ENCODE assay signal across 19 cellular contexts in the genomic region with DNA sequence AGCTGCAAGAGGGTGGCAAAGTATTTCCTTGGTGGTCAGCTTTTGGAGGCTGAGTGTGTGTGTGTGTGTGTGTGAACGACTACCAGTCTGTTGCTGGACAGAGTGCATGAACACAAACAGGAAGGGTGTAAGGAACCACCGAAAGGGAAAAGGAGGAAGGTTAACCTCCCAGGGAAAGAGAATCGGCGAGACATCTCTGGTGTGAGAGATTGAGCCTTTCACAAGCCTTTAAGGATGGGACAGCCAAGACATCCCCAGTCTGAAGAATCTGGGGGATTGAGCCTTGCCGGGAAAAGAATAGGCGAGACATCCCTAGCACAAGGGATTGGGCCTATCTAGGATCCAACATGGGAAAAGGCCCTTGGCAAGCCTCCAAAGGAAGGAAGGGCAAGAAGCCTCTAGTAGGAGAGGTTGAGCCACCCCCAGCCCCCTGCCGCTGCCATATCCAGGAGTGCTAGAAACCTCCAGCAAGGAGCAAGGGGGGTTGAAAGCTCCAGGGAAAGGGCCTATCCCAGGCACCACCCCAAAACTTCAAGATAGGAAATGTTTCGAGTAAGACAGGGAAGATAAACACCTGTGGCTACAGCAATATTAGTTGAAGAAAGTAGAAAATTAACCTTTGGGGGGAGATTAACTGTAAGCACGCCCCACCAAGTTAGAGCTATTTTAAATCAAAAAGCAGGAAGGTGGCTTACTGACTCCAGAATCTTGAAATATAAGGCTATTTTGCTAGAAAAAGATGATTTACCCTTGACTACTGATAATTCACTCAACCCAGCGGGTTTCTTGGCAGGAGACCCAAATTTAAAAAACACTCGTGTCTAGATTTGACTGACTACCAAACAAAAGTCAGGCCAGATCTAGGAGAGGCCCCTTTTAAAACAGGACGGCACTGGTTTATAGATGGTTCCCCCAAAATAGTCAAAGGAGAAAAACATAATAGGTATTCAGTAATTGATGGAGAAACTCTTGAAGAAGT. TPM values are rescaled to one million over a fixed set of nuclear protein-coding genes. Genes with fewer than 3 reads are reported as not detected.
A peak's percentile ranks its signal among the peaks of the same experiment; 100 is the strongest.
DNase-seq lines count a peak whose midpoint lies in the region; ATAC-seq, FAIRE-seq and TF ChIP-seq lines count a peak whose summit lies in the region.
"Had no signal": no experiment of that assay in that cellular context is flagged by ENCODE, and none has a peak within 500 bp of the region (broad histone marks: within the 10 kb centered on the region; RNA-seq: fewer than 3 reads in every experiment).

No MANE protein-coding gene starts in this region.

- H4K20me1 ChIP-seq in K562 (replicated peaks; ENCODE audit: control insufficient read depth, insufficient read depth, low read length) = no peaks in the 10 kb centered on the region

- H3K27ac Mint-ChIP-seq in activated naive CD4-positive, alpha-beta T cell treated with anti-CD3 and anti-CD28 coated beads, Interleukin-2, amount 10 ng/mL, durations not matched to agents 7 days and 5 days = peak overlapping the region; percentile 11
- peak overlapping the region; percentile 93 for H3K27ac Mint-ChIP-seq in progenitor cell of endocrine pancreas

- H3K9me3 Mint-ChIP-seq in activated naive CD4-positive, alpha-beta T cell treated with anti-CD3 and anti-CD28 coated beads, Interleukin-2, amount 10 ng/mL, durations not matched to agents 7 days and 5 days = peaks cover 9% of the 10 kb centered on the region
- H3K9me3 Mint-ChIP-seq in progenitor cell of endocrine pancreas (ENCODE audit: low read depth) = peaks cover 17% of the 10 kb centered on the region

- H3K9me1 ChIP-seq in K562 (ENCODE audit: control insufficient read depth, insufficient read depth, low read length) = no peaks in the 10 kb centered on the region

- no peak for TF ChIP-seq EP300 in K562 (IDR thresholded peaks at IDR 0.05; ENCODE audit: low read length)

- no TSS peak for BruUV-seq in K562 (replicated peaks; lab: Mats Ljungman, UMichigan)

- no peak for TF ChIP-seq RAD21 in K562 (CRISPR knock-in tag; conservative IDR thresholded peaks at IDR 0.05 in 1 of 2, IDR thresholded peaks at IDR 0.05 in 1 of 2)

- no peak for TF ChIP-seq POLR2A in K562 (conservative IDR thresholded peaks at IDR 0.05)

- intact Hi-C loops in K562 (cut with micrococcal nuclease) = no loop called here

- H3K9me3 ChIP-seq in K562 (replicated peaks; ENCODE audit: control insufficient read depth, insufficient read depth, low read depth, low read length) = no peaks in the 10 kb centered on the region; the same call in 1 of the 2 replicates
- peaks cover 2% of the 10 kb centered on the region for H3K9me3 ChIP-seq in iPS-18c (ENCODE audit: control insufficient read depth, insufficient read depth, low read length)

- H3K4me1 Mint-ChIP-seq in activated naive CD4-positive, alpha-beta T cell treated with anti-CD3 and anti-CD28 coated beads, Interleukin-2, amount 10 ng/mL, durations not matched to agents 7 days and 5 days = no peaks in the 10 kb centered on the region
- H3K4me1 Mint-ChIP-seq in progenitor cell of endocrine pancreas (ENCODE audit: low read depth) = no peaks in the 10 kb centered on the region
- H3K4me1 Mint-ChIP-seq: CD4-positive, alpha-beta memory T cell had no signal

- H3K4me1 ChIP-seq in K562 (replicated peaks in 1 of 2; ENCODE audit: control insufficient read depth in 2 of 2, insufficient read depth in 2 of 2, low read length in 2 of 2) = peaks cover 0 to 3% of the 10 kb centered on the region in 2 experiments; a peak in 2 of 5 replicates

- no peak overlapping the region for H3K27ac ChIP-seq in K562 (ENCODE audit: extremely low read depth, low read depth, low read length)
- H3K27ac ChIP-seq: 22Rv1 had no signal

- H3K27me3 Mint-ChIP-seq in activated naive CD4-positive, alpha-beta T cell treated with anti-CD3 and anti-CD28 coated beads, Interleukin-2, amount 10 ng/mL, durations not matched to agents 7 days and 5 days = peaks cover 7% of the 10 kb centered on the region
- H3K27me3 Mint-ChIP-seq in progenitor cell of endocrine pancreas = no peaks in the 10 kb centered on the region

- no peaks in the 10 kb centered on the region for H3K36me3 ChIP-seq in K562 (ENCODE audit: control insufficient read depth, insufficient read depth, low read length)

- DNase-seq in activated naive CD4-positive, alpha-beta T cell treated with anti-CD3 and anti-CD28 coated beads, Interleukin-2, amount 10 ng/mL, durations not matched to agents 7 days and 5 days = no peak
- no peak for DNase-seq in activated naive CD4-positive, alpha-beta T cell (lab: John Stamatoyannopoulos, UW)
- DNase-seq in K562 (ENCODE audit: extremely low read depth in 1 of 4, low spot score in 3 of 4) (no peak), progenitor cell of endocrine pancreas (ENCODE audit: low spot score, unreplicated experiment) (no peak), superior temporal gyrus (ENCODE audit: extremely low spot score) (no peak)
- DNase-seq: Calu3; CD4-positive, alpha-beta memory T cell; Karpas-422; MM.1S; NCI-H1092 treated with DMSO at 0.1 percent for 48 hours; NCI-H510A treated with DMSO at 0.1 percent for 48 hours; SIG-M5 had no signal

- H3K36me3 Mint-ChIP-seq in activated naive CD4-positive, alpha-beta T cell treated with anti-CD3 and anti-CD28 coated beads, Interleukin-2, amount 10 ng/mL, durations not matched to agents 7 days and 5 days = no peaks in the 10 kb centered on the region
- peaks cover 3% of the 10 kb centered on the region for H3K36me3 Mint-ChIP-seq in progenitor cell of endocrine pancreas (ENCODE audit: insufficient read depth)
- H3K36me3 Mint-ChIP-seq: CD4-positive, alpha-beta memory T cell had no signal

- H3K4me3 ChIP-seq in K562 (no peak overlapping the region), iPS-18c (ENCODE audit: insufficient read depth, low read depth, low read length) (peak overlapping the region; percentile 1; the same call in 1 of the 2 replicates)

- in situ Hi-C loops in K562 (cut with MboI) = no loop called here

- H3K27me3 ChIP-seq in K562 (ENCODE audit: control insufficient read depth in 2 of 2, insufficient read depth in 2 of 2, low read length in 2 of 2) = no peaks in the 10 kb centered on the region

- POLR2A ChIA-PET in K562 (lab: Yijun Ruan, JAX) = interaction anchor here (0.6 to 2.1 kb wide), 5 partner anchors 9 to 101 kb away, joined by 3 to 9 read pairs (median 4); a partner anchor contains a TSS

- 43% methylated on average over 10 of the region's 12 CpGs for WGBS in K562 (ENCODE audit: insufficient coverage, low coverage, missing lambda C conversion rate)

- H2AFZ ChIP-seq in K562 (ENCODE audit: low read depth, low read length) = peak overlapping the region; percentile 62; the same call in 1 of the 2 replicates

- no peak for FAIRE-seq in K562 (lab: Jason Lieb, UNC)

- CTCF ChIA-PET in activated naive CD4-positive, alpha-beta T cell treated with anti-CD3 and anti-CD28 coated beads, Interleukin-2, amount 10 ng/mL, durations not matched to agents 7 days and 5 days (lab: Charles Lee) = interaction anchor here (0.6 kb wide), 1 partner anchor 231 kb away, joined by 3 read pairs; no protein-coding TSS in a partner anchor
- CTCF ChIA-PET in K562 (lab: Yijun Ruan, JAX; ENCODE audit: low intra/inter-chr PET ratio) = no interaction called here

- H3K4me2 ChIP-seq in K562 (ENCODE audit: insufficient read depth, low read length) = no peak overlapping the region; the same call in 1 of the 2 replicates

- TF ChIP-seq CTCF in K562 (IDR thresholded peaks at IDR 0.05 in 2 of 3, conservative IDR thresholded peaks at IDR 0.05 in 1 of 3; ENCODE audit: insufficient read depth in 2 of 3, low read depth in 1 of 3, low read length in 3 of 3) = no peak
- no peak for TF ChIP-seq CTCF in progenitor cell of endocrine pancreas (IDR thresholded peaks at IDR 0.05; ENCODE audit: unreplicated experiment)

- H3K79me2 ChIP-seq in K562 (ENCODE audit: control insufficient read depth, insufficient read depth, low read length) = no peaks in the 10 kb centered on the region

- no peak overlapping the region for H3K4me3 Mint-ChIP-seq in activated naive CD4-positive, alpha-beta T cell treated with anti-CD3 and anti-CD28 coated beads, Interleukin-2, amount 10 ng/mL, durations not matched to agents 7 days and 5 days
- peak overlapping the region; percentile 70 for H3K4me3 Mint-ChIP-seq in progenitor cell of endocrine pancreas (ENCODE audit: low read depth)
- H3K4me3 Mint-ChIP-seq: CD4-positive, alpha-beta memory T cell had no signal

- H3K9ac ChIP-seq in K562 (ENCODE audit: insufficient read depth in 1 of 2, low read depth in 2 of 2, low read length in 2 of 2) = no peak overlapping the region

- no peak; the same call in 2 of the 3 replicates for ATAC-seq in K562
- ATAC-seq in GM21717 (IDR thresholded peaks at IDR 0.05; ENCODE audit: unreplicated experiment) = no peak
- no peak for ATAC-seq in GM18502 (IDR thresholded peaks at IDR 0.05; ENCODE audit: poor library complexity, unreplicated experiment)

RNA-seq across cellular contexts. Expression of a gene that starts 3.2 kb away (rescaled TPM):
- total RNA-seq in K562 (2011; cell fraction: chromatin; rRNA removed; ENCODE audit: low replicate concordance) = not detected in 2 replicates
- not detected in 2 replicates for total RNA-seq in K562 (2011; cell fraction: nucleolus; rRNA removed)
- not detected in 2 replicates for total RNA-seq in K562 (2011; cell fraction: nucleoplasm; rRNA removed)
- total RNA-seq in K562 (2014; rRNA removed) (not detected in 2 replicates), K562 (2014; rRNA removed; fragmentation: Illumina TruSeq; extraction: Trizol) (not detected in 2 replicates), K562 (2015; rRNA removed; fragmentation: Illumina TruSeq; extraction: Trizol) (not detected in 2 replicates), K562 (2021) (not detected in 2 replicates), progenitor cell of endocrine pancreas (not detected in 2 replicates)
- polyA plus RNA-seq in K562 (2011; rRNA removed) (not detected in 2 replicates), K562 (2014; fragmentation: Illumina TruSeq; extraction: Trizol) (not detected in 2 replicates), K562 (2014; fragmentation: Nextera tagmentation; extraction: Ambion mirVana) (not detected), K562 (2014; rRNA removed) (not detected in 2 replicates)
- not detected in 2 replicates for polyA plus RNA-seq in K562 (2011; cell fraction: cytosol; rRNA removed)
- polyA plus RNA-seq in K562 (2011; cell fraction: nucleus; rRNA removed) = not detected in 2 replicates
- not detected in 2 replicates for polyA plus RNA-seq in K562 (2012)
- polyA minus RNA-seq in K562 (2011; rRNA and poly(A)+ RNA removed) = not detected in 2 replicates
- not detected in 2 replicates for polyA minus RNA-seq in K562 (2011; cell fraction: cytosol; rRNA and poly(A)+ RNA removed)
- not detected in 2 replicates for polyA minus RNA-seq in K562 (2011; cell fraction: nucleus; rRNA and poly(A)+ RNA removed)
- total RNA-seq: Calu3; CD4-positive, alpha-beta memory T cell; OCI-LY7; RPMI7951 had no signal
- polyA plus RNA-seq: BJ; CD4-positive, alpha-beta memory T cell had no signal

RNA-seq across cellular contexts. Expression of a gene that starts 31.3 kb away (rescaled TPM):
- 0.39 TPM in 1 of 2 replicates, not detected in the other for total RNA-seq in K562 (2011; cell fraction: chromatin; rRNA removed; ENCODE audit: low replicate concordance)
- total RNA-seq in K562 (2011; cell fraction: nucleolus; rRNA removed) = 0.17 TPM in 1 of 2 replicates, not detected in the other
- total RNA-seq in K562 (2011; cell fraction: nucleoplasm; rRNA removed) = not detected in 2 replicates
- total RNA-seq in K562 (2014; rRNA removed) (0.12 TPM in 1 of 2 replicates, not detected in the other), K562 (2014; rRNA removed; fragmentation: Illumina TruSeq; extraction: Trizol) (0.11 and 0.26 TPM in 2 replicates), K562 (2015; rRNA removed; fragmentation: Illumina TruSeq; extraction: Trizol) (0.11 and 0.49 TPM in 2 replicates), K562 (2021) (0.11 TPM in 1 of 2 replicates, not detected in the other), progenitor cell of endocrine pancreas (1.2 and 1.5 TPM in 2 replicates)
- polyA plus RNA-seq in K562 (2011; rRNA removed) (0.21 and 0.66 TPM in 2 replicates), K562 (2014; fragmentation: Illumina TruSeq; extraction: Trizol) (0.14 TPM in 1 of 2 replicates, not detected in the other), K562 (2014; fragmentation: Nextera tagmentation; extraction: Ambion mirVana) (under 1 TPM; 0.10 to 0.29 TPM), K562 (2014; rRNA removed) (0.18 and 0.30 TPM in 2 replicates)
- polyA plus RNA-seq in K562 (2011; cell fraction: cytosol; rRNA removed) = 0.03 and 0.32 TPM in 2 replicates
- 0.09 and 0.27 TPM in 2 replicates for polyA plus RNA-seq in K562 (2011; cell fraction: nucleus; rRNA removed)
- 0.30 and 0.54 TPM in 2 replicates for polyA plus RNA-seq in K562 (2012)
- 0.33 TPM in 1 of 2 replicates, not detected in the other for polyA minus RNA-seq in K562 (2011; rRNA and poly(A)+ RNA removed)
- not detected in 2 replicates for polyA minus RNA-seq in K562 (2011; cell fraction: cytosol; rRNA and poly(A)+ RNA removed)
- 0.56 TPM in 1 of 2 replicates, not detected in the other for polyA minus RNA-seq in K562 (2011; cell fraction: nucleus; rRNA and poly(A)+ RNA removed)
- total RNA-seq: Calu3; CD4-positive, alpha-beta memory T cell; RPMI7951 had no signal
- polyA plus RNA-seq: BJ; CD4-positive, alpha-beta memory T cell had no signal

RNA-seq across cellular contexts. Expression of a gene that starts 35.5 kb away (rescaled TPM):
- not detected in 2 replicates for total RNA-seq in K562 (2011; cell fraction: chromatin; rRNA removed; ENCODE audit: low replicate concordance)
- not detected in 2 replicates for total RNA-seq in K562 (2011; cell fraction: nucleolus; rRNA removed)
- total RNA-seq in K562 (2011; cell fraction: nucleoplasm; rRNA removed) = not detected in 2 replicates
- 0.37 TPM in 1 of 2 replicates, not detected in the other for total RNA-seq in K562 (2014; rRNA removed)
- total RNA-seq in K562 (2014; rRNA removed; fragmentation: Illumina TruSeq; extraction: Trizol) = 0.11 and 0.29 TPM in 2 replicates
- total RNA-seq in K562 (2015; rRNA removed; fragmentation: Illumina TruSeq; extraction: Trizol) = 0.19 and 0.22 TPM in 2 replicates
- not detected in 2 replicates for total RNA-seq in K562 (2021)
- 0.07 TPM in 1 of 2 replicates, not detected in the other for polyA plus RNA-seq in K562 (2011; rRNA removed)
- polyA plus RNA-seq in K562 (2011; cell fraction: cytosol; rRNA removed) = 0.13 TPM in 1 of 2 replicates, not detected in the other
- 0.06 TPM in 1 of 2 replicates, not detected in the other for polyA plus RNA-seq in K562 (2011; cell fraction: nucleus; rRNA removed)
- polyA plus RNA-seq in K562 (2012) = 0.12 and 0.42 TPM in 2 replicates
- polyA plus RNA-seq in K562 (2014; fragmentation: Illumina TruSeq; extraction: Trizol) = not detected in 2 replicates
- polyA plus RNA-seq in K562 (2014; fragmentation: Nextera tagmentation; extraction: Ambion mirVana) = under 1 TPM; 0.13 to 0.18 TPM
- polyA plus RNA-seq in K562 (2014; rRNA removed) = 0.05 TPM in 1 of 2 replicates, not detected in the other
- 0.27 TPM in 1 of 2 replicates, not detected in the other for polyA minus RNA-seq in K562 (2011; rRNA and poly(A)+ RNA removed)
- not detected in 2 replicates for polyA minus RNA-seq in K562 (2011; cell fraction: cytosol; rRNA and poly(A)+ RNA removed)
- 1.6 TPM in 1 of 2 replicates, not detected in the other for polyA minus RNA-seq in K562 (2011; cell fraction: nucleus; rRNA and poly(A)+ RNA removed)
- total RNA-seq in progenitor cell of endocrine pancreas = not detected in 2 replicates
- total RNA-seq: Calu3; CD4-positive, alpha-beta memory T cell; OCI-LY7; RPMI7951 had no signal
- polyA plus RNA-seq: BJ; CD4-positive, alpha-beta memory T cell had no signal
